In the genomic region with DNA sequence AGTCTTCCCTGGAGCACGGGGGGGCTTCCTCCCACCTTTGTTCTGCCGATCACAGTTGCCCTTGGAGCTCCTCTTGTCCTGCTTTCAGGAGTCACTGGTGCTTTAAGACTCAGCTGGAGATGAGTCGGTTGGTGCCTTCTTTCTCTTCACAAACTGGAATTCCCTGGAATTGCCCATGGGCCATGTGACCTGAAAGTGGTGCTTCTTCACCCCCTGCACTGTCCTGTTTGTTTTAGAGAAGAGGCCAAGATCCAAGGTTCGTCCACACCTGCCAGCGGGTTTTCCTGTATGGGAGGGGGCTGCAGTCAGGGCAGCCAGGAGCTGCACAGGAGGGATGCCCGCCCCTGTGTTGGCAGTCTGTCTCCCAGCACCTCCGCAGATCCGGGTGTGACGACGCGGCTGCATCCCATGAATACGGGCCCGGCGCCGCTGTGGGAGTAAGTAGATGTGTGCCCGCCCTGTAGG, we compare ENCODE assay signal across 1 cellular context.
TF ChIP-seq lines count a peak whose summit lies in the region.

No MANE protein-coding gene starts in this region.

TF ChIP-seq in HepG2, 621 proteins besides CTCF, POLR2A, EP300 and RAD21 (continued from another document and continues in another):
- TF ChIP-seq, protein P1, sequence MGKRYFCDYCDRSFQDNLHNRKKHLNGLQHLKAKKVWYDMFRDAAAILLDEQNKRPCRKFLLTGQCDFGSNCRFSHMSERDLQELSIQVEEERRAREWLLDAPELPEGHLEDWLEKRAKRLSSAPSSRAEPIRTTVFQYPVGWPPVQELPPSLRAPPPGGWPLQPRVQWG (CRISPR knock-in tag; IDR thresholded peaks at IDR 0.05; ENCODE audit: borderline replicate concordance, low read depth) = no peak
- TF ChIP-seq SOX13 (IDR thresholded peaks at IDR 0.05) (no peak), SOX13 (CRISPR knock-in tag; conservative IDR thresholded peaks at IDR 0.05 in 1 of 2, IDR thresholded peaks at IDR 0.05 in 1 of 2) (0 out of 4 replicates have a peak, but pooled peaks of 1 of the 2 experiments have one; percentile 39), ZNF446 (CRISPR knock-in tag; IDR thresholded peaks at IDR 0.05) (no peak), ZNF12 (CRISPR knock-in tag; IDR thresholded peaks at IDR 0.05) (no peak), EED (CRISPR knock-in tag; IDR thresholded peaks at IDR 0.05) (no peak), SALL1 (CRISPR knock-in tag; IDR thresholded peaks at IDR 0.05) (peak; percentile 74), DPF2 (CRISPR knock-in tag; IDR thresholded peaks at IDR 0.05; ENCODE audit: borderline replicate concordance, low read depth) (peak; percentile 42; the same call in 1 of the 2 replicates), STAT6 (CRISPR knock-in tag; IDR thresholded peaks at IDR 0.05; ENCODE audit: borderline replicate concordance) (no peak), KLF16 (CRISPR knock-in tag; IDR thresholded peaks at IDR 0.05) (no peak), YEATS4 (CRISPR knock-in tag; IDR thresholded peaks at IDR 0.05; ENCODE audit: borderline replicate concordance) (peak; percentile 51; the same call in 1 of the 2 replicates), FOXM1 (CRISPR knock-in tag; IDR thresholded peaks at IDR 0.05) (no peak), ARID2 (CRISPR knock-in tag; IDR thresholded peaks at IDR 0.05; ENCODE audit: borderline replicate concordance) (no peak), ZNF788 (CRISPR knock-in tag; IDR thresholded peaks at IDR 0.05; ENCODE audit: borderline replicate concordance) (no peak), ZNF773 (CRISPR knock-in tag; IDR thresholded peaks at IDR 0.05; ENCODE audit: borderline replicate concordance) (no peak), ARNT2 (CRISPR knock-in tag; IDR thresholded peaks at IDR 0.05; ENCODE audit: low read depth) (no peak), ZNF800 (CRISPR knock-in tag; IDR thresholded peaks at IDR 0.05) (no peak), SAFB2 (CRISPR knock-in tag; IDR thresholded peaks at IDR 0.05; ENCODE audit: borderline replicate concordance, low read depth) (no peak), TERF1 (CRISPR knock-in tag; IDR thresholded peaks at IDR 0.05) (no peak), ZNF281 (CRISPR knock-in tag; IDR thresholded peaks at IDR 0.05; ENCODE audit: borderline replicate concordance) (no peak), RFX3 (CRISPR knock-in tag; IDR thresholded peaks at IDR 0.05) (no peak), IRF2 (CRISPR knock-in tag; IDR thresholded peaks at IDR 0.05) (peak; percentile 52; the same call in 1 of the 2 replicates), ZNF619 (CRISPR knock-in tag; IDR thresholded peaks at IDR 0.05) (no peak), ZNF225 (CRISPR knock-in tag; IDR thresholded peaks at IDR 0.05) (no peak), IKZF1 (IDR thresholded peaks at IDR 0.05) (no peak), TBP (CRISPR knock-in tag; IDR thresholded peaks at IDR 0.05) (no peak), MBNL3 (CRISPR knock-in tag; conservative IDR thresholded peaks at IDR 0.05) (no peak), ZSCAN21 (CRISPR knock-in tag; IDR thresholded peaks at IDR 0.05; ENCODE audit: borderline replicate concordance) (no peak; the same call in 1 of the 2 replicates), RBM39 (IDR thresholded peaks at IDR 0.05; ENCODE audit: low read depth, low read length, poor library complexity, severe bottlenecking) (no peak), HCFC1 (IDR thresholded peaks at IDR 0.05; ENCODE audit: low read depth, low read length) (no peak), ZMAT3 (CRISPR knock-in tag; conservative IDR thresholded peaks at IDR 0.05) (no peak), ONECUT2 (CRISPR knock-in tag; IDR thresholded peaks at IDR 0.05) (no peak), MZF1 (CRISPR knock-in tag; IDR thresholded peaks at IDR 0.05; ENCODE audit: borderline replicate concordance) (no peak), IKZF5 (CRISPR knock-in tag; IDR thresholded peaks at IDR 0.05) (peak; percentile 50; the same call in 1 of the 2 replicates), ZFX (CRISPR knock-in tag; IDR thresholded peaks at IDR 0.05; ENCODE audit: low read depth) (peak; percentile 55; the same call in 1 of the 2 replicates)
- TF ChIP-seq, protein P2, sequence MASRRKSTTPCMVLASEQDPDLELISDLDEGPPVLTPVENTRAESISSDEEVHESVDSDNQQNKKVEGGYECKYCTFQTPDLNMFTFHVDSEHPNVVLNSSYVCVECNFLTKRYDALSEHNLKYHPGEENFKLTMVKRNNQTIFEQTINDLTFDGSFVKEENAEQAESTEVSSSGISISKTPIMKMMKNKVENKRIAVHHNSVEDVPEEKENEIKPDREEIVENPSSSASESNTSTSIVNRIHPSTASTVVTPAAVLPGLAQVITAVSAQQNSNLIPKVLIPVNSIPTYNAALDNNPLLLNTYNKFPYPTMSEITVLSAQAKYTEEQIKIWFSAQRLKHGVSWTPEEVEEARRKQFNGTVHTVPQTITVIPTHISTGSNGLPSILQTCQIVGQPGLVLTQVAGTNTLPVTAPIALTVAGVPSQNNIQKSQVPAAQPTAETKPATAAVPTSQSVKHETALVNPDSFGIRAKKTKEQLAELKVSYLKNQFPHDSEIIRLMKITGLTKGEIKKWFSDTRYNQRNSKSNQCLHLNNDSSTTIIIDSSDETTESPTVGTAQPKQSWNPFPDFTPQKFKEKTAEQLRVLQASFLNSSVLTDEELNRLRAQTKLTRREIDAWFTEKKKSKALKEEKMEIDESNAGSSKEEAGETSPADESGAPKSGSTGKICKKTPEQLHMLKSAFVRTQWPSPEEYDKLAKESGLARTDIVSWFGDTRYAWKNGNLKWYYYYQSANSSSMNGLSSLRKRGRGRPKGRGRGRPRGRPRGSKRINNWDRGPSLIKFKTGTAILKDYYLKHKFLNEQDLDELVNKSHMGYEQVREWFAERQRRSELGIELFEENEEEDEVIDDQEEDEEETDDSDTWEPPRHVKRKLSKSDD (CRISPR knock-in tag; IDR thresholded peaks at IDR 0.05; ENCODE audit: low read depth) = no peak
- TF ChIP-seq, protein P3, sequence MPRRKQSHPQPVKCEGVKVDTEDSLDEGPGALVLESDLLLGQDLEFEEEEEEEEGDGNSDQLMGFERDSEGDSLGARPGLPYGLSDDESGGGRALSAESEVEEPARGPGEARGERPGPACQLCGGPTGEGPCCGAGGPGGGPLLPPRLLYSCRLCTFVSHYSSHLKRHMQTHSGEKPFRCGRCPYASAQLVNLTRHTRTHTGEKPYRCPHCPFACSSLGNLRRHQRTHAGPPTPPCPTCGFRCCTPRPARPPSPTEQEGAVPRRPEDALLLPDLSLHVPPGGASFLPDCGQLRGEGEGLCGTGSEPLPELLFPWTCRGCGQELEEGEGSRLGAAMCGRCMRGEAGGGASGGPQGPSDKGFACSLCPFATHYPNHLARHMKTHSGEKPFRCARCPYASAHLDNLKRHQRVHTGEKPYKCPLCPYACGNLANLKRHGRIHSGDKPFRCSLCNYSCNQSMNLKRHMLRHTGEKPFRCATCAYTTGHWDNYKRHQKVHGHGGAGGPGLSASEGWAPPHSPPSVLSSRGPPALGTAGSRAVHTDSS (CRISPR knock-in tag; conservative IDR thresholded peaks at IDR 0.05) = no peak
- TF ChIP-seq, protein P4, sequence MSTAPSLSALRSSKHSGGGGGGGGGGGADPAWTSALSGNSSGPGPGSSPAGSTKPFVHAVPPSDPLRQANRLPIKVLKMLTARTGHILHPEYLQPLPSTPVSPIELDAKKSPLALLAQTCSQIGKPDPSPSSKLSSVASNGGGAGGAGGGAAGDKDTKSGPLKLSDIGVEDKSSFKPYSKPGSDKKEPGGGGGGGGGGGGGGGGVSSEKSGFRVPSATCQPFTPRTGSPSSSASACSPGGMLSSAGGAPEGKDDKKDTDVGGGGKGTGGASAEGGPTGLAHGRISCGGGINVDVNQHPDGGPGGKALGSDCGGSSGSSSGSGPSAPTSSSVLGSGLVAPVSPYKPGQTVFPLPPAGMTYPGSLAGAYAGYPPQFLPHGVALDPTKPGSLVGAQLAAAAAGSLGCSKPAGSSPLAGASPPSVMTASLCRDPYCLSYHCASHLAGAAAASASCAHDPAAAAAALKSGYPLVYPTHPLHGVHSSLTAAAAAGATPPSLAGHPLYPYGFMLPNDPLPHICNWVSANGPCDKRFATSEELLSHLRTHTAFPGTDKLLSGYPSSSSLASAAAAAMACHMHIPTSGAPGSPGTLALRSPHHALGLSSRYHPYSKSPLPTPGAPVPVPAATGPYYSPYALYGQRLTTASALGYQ (CRISPR knock-in tag; IDR thresholded peaks at IDR 0.05) = no peak
